8 cellular contexts compared by ENCODE assay signal in the genomic region with DNA sequence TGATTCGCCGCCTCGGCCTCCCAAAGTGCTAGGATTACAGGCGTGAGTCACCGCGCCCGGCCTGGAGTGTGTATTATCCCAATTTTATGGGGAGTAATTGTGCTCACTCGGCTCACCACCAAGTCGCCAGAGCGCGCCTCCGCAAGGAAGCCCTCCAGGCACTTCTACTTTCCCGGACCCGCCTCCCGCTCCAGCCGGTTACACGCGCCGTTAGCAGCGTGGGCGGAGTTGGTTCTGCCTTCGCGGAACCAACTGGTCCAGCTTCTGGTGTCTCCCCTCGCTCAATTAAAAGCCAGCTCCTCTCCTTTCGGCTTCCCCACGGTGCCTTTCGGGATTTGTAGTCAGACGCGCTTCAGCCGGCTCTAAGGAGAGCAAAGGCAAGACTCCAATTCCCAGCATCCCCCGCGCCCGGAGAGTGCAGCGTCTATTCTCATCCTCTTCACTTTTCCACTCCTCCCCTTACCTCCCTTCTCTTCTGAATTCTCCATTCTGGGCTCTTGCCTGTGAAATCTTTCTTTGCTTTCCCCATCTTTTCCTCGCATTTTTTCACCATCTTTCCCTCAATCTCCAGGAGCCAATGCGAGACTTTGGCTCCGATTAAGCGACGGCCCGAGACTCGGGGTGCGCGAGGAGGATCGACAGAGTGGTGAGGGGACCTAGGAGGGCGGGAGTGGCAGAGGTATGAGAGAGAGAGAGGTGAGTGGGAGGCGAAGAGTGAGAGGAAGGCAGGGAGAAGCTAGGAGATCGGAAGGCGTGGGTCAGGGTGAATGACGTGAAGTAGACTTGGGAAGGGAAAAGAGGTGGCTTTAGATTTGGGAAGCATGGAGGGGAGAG. TPM values are rescaled to one million over a fixed set of nuclear protein-coding genes. Genes with fewer than 3 reads are reported as not detected.
DNase-seq lines count a peak whose midpoint lies in the region; ATAC-seq and TF ChIP-seq lines count a peak whose summit lies in the region.

TSS of gene GTF2H4 (plus strand) at position 450 of the 834 bp plus-strand sequence.

- peaks cover 18% of the 10 kb centered on the region for H3K36me3 Mint-ChIP-seq in activated CD4-positive, alpha-beta T cell treated with anti-CD3 and anti-CD28 coated beads for 36 hours (ENCODE audit: low read depth)

- TF ChIP-seq CTCF in choroid plexus epithelial cell (conservative IDR thresholded peaks at IDR 0.05; ENCODE audit: low read depth, low read length): no peak
- no peak for TF ChIP-seq CTCF in kidney epithelial cell (IDR thresholded peaks at IDR 0.05; ENCODE audit: insufficient read depth, low read length, poor library complexity, severe bottlenecking)

- POLR2A ChIA-PET in activated CD4-positive, alpha-beta T cell treated with anti-CD3 and anti-CD28 coated beads for 36 hours (lab: Charles Lee): no interaction called here

- H3K27me3 ChIP-seq in kidney epithelial cell (ENCODE audit: control insufficient read depth, insufficient read depth, low read length): no peaks in the 10 kb centered on the region

- no peaks in the 10 kb centered on the region for H3K9me3 Mint-ChIP-seq in activated CD4-positive, alpha-beta T cell treated with anti-CD3 and anti-CD28 coated beads for 36 hours (ENCODE audit: low read depth)

- peaks cover 17% of the 10 kb centered on the region for H3K4me1 Mint-ChIP-seq in activated CD4-positive, alpha-beta T cell treated with anti-CD3 and anti-CD28 coated beads for 36 hours

- H3K27ac Mint-ChIP-seq in activated CD4-positive, alpha-beta T cell treated with anti-CD3 and anti-CD28 coated beads for 36 hours: peak within 1 kb of the TSS; percentile 86

- H3K4me3 ChIP-seq in choroid plexus epithelial cell (ENCODE audit: low read depth, low read length) (peak within 1 kb of the TSS; percentile 85), kidney epithelial cell (ENCODE audit: low read depth, low read length) (peak within 1 kb of the TSS; percentile 79)

- no peaks in the 10 kb centered on the region for H3K27me3 Mint-ChIP-seq in activated CD4-positive, alpha-beta T cell treated with anti-CD3 and anti-CD28 coated beads for 36 hours

- peaks cover 5% of the 10 kb centered on the region for H3K36me3 ChIP-seq in kidney epithelial cell (ENCODE audit: control insufficient read depth, insufficient read depth, low read length)

- peak; percentile 96 for ATAC-seq in HG03442 (IDR thresholded peaks at IDR 0.05; ENCODE audit: unreplicated experiment)
- ATAC-seq in activated CD4-positive, alpha-beta T cell treated with anti-CD3 and anti-CD28 coated beads for 36 hours: peak; percentile 99

- peak; percentile 99 for DNase-seq in AML-193 (lab: John Stamatoyannopoulos, UW)
- DNase-seq in GM19238 (ENCODE audit: insufficient read length, low spot score): peak; percentile 94
- peak; percentile 99 for DNase-seq in NCI-H524 (lab: John Stamatoyannopoulos, UW)
- peak; percentile 96 for DNase-seq in activated CD4-positive, alpha-beta T cell treated with anti-CD3 and anti-CD28 coated beads for 36 hours
- DNase-seq in choroid plexus epithelial cell (ENCODE audit: low read depth): peak; percentile 99
- DNase-seq in kidney epithelial cell (ENCODE audit: low read depth): peak; percentile 97
- peak; percentile 94 to 95 for DNase-seq in stimulated activated CD4-positive, alpha-beta T cell treated with anti-CD3 and anti-CD28 coated beads, Interleukin-15, amount 100 ng/mL, for 48 hours (ENCODE audit: low read depth in 2 of 2)

- peak within 1 kb of the TSS; percentile 95 for H3K4me3 Mint-ChIP-seq in activated CD4-positive, alpha-beta T cell treated with anti-CD3 and anti-CD28 coated beads for 36 hours

- intact Hi-C loops in activated CD4-positive, alpha-beta T cell treated with anti-CD3 and anti-CD28 coated beads for 36 hours (cut with DNase I, micrococcal nuclease): loop anchor here in 1 of 2 experiments (2.0 to 5.0 kb wide), 3 partner anchors 221 to 759 kb away; partner anchors contain the start of genes CSNK2B, LY6G5B, MRPS18B and PPP1R10

- CTCF ChIA-PET in activated CD4-positive, alpha-beta T cell treated with anti-CD3 and anti-CD28 coated beads for 36 hours (lab: Charles Lee): interaction anchor here (0.6 to 1.7 kb wide), 11 partner anchors 78 to 337 kb away, joined by 3 to 7 read pairs (median 4); partner anchors contain the start of gene ABCF1

RNA-seq across cellular contexts. Expression of gene GTF2H4, which starts in this region (rescaled TPM):
- 10 to 100 TPM; 35.9 to 40.9 TPM for total RNA-seq in activated CD4-positive, alpha-beta T cell treated with anti-CD3 and anti-CD28 coated beads for 36 hours
- total RNA-seq in kidney epithelial cell: 23.0 and 27.7 TPM in 2 replicates

Comparison
In these comparisons a context has a peak if more than half of its experiments do, and no peak if none do; other contexts are left out.
1. Peak in every context shown above with its lines: DNase-seq, ATAC-seq and H3K4me3 ChIP-seq.